In the genomic region with DNA sequence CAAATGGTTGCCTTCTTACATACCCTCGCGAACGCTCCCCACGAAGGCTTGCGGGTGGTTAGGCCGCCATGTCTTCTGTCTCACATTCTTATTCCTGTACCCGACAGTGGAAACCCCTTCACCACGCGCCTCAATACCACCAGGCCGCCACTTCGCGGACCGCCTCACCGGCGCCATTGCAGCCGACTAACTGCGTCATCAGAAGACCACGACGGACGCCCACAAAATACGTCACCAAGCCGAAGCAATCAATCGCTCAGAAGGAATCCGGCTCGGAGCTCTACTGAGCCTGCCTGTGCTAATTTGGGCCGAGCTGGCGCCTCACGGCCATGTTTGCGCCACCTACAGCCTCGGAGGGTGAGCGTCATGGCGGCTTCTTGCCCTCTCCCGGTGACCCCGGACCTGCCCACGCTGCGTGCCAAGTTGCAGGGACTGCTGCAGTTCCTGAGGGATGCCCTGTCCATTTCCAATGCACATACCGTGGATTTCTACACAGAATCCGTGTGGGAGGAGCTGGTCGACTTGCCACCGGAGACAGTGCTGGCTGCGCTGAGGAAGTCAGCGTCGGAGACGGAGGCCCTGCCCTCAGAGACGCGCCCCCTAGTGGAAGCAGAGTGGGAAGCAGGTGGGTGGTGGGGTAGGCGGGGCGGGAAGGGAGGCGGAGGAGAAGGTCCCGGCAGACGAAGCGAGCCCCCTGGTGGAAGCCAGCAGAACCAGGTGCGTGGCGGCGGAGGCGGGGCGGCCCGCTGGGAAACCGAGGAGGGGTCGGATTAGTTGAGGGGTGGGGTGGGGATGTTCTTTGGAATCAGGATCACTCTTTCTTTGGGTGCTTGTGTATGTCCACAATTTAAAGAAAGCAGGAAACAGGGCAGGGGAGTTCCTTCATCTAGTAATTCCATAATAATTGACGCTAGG, we compare ENCODE assay signal across 1 cellular context.
A peak's percentile ranks its signal among the peaks of the same experiment; 100 is the strongest.
TF ChIP-seq lines count a peak whose summit lies in the region.

A gene with protein sequence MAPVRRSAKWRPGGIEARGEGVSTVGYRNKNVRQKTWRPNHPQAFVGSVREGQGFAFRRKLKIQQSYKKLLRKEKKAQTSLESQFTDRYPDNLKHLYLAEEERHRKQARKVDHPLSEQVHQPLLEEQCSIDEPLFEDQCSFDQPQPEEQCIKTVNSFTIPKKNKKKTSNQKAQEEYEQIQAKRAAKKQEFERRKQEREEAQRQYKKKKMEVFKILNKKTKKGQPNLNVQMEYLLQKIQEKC (minus strand): TSS at position 188 of the 915 bp plus-strand sequence. CDS start 11 bp downstream, at position 177.
A gene with protein sequence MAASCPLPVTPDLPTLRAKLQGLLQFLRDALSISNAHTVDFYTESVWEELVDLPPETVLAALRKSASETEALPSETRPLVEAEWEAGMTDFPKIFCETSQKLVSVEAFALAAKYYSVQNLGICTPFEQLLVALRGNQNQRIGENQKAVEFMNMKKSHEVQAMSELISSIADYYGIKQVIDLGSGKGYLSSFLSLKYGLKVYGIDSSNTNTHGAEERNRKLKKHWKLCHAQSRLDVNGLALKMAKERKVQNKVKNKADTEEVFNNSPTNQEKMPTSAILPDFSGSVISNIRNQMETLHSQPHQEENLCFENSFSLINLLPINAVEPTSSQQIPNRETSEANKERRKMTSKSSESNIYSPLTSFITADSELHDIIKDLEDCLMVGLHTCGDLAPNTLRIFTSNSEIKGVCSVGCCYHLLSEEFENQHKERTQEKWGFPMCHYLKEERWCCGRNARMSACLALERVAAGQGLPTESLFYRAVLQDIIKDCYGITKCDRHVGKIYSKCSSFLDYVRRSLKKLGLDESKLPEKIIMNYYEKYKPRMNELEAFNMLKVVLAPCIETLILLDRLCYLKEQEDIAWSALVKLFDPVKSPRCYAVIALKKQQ (plus strand): TSS at position 330 of the 915 bp plus-strand sequence. CDS start 37 bp downstream, at position 367.

TF ChIP-seq in liver, 16 proteins besides CTCF, POLR2A, EP300 and RAD21 (continued from another document):
- TF ChIP-seq, protein P1, sequence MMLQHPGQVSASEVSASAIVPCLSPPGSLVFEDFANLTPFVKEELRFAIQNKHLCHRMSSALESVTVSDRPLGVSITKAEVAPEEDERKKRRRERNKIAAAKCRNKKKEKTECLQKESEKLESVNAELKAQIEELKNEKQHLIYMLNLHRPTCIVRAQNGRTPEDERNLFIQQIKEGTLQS (IDR thresholded peaks at IDR 0.05): peak; percentile 79
- peak; percentile 71 to 83 for TF ChIP-seq JUND (IDR thresholded peaks at IDR 0.05)
- peak; percentile 78 for TF ChIP-seq SP1 (IDR thresholded peaks at IDR 0.05)
- peak in 1 of 2 donors; percentile 45 for TF ChIP-seq EGR1 (IDR thresholded peaks at IDR 0.05; ENCODE audit: low read depth in 2 of 2)
- TF ChIP-seq NR2F2 (IDR thresholded peaks at IDR 0.05): peak; percentile 98
- TF ChIP-seq, protein P2, sequence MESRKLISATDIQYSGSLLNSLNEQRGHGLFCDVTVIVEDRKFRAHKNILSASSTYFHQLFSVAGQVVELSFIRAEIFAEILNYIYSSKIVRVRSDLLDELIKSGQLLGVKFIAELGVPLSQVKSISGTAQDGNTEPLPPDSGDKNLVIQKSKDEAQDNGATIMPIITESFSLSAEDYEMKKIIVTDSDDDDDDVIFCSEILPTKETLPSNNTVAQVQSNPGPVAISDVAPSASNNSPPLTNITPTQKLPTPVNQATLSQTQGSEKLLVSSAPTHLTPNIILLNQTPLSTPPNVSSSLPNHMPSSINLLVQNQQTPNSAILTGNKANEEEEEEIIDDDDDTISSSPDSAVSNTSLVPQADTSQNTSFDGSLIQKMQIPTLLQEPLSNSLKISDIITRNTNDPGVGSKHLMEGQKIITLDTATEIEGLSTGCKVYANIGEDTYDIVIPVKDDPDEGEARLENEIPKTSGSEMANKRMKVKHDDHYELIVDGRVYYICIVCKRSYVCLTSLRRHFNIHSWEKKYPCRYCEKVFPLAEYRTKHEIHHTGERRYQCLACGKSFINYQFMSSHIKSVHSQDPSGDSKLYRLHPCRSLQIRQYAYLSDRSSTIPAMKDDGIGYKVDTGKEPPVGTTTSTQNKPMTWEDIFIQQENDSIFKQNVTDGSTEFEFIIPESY (IDR thresholded peaks at IDR 0.05): peak; percentile 92
- peak; percentile 29 to 38 for TF ChIP-seq HNF4A (conservative IDR thresholded peaks at IDR 0.05)
- TF ChIP-seq TAF1 (conservative IDR thresholded peaks at IDR 0.05): peak; percentile 90
